13 cellular contexts compared by ENCODE assay signal in the genomic region with DNA sequence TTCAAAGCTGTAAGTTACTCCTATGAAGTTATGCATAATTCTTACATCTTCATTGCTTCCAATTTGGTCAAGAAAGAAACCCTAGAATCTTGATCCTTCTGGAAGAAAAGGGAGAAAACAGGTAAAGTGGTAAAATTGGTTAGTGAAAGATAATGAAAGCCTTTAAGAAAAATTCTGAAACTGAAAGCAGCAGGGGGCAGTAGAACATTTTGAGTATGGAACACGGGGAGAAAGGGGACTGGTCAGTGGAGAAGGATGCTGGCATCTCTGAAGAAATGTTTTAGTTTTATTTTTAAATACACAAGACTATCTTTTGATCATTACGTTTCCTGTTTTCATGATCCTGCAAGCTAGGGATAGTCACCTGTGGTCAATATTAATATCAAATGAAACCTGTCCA. TPM values are rescaled to one million over a fixed set of nuclear protein-coding genes. Genes with fewer than 3 reads are reported as not detected.
DNase-seq lines count a peak whose midpoint lies in the region; ATAC-seq and TF ChIP-seq lines count a peak whose summit lies in the region.
"Had no signal": no experiment of that assay in that cellular context is flagged by ENCODE, and none has a peak within 500 bp of the region (broad histone marks: within the 10 kb centered on the region; RNA-seq: fewer than 3 reads in every experiment).

No MANE protein-coding gene starts in this region.

- H3K4me1 ChIP-seq in effector memory CD4-positive, alpha-beta T cell (ENCODE audit: control insufficient read depth, insufficient read depth, low read length, poor library complexity, severe bottlenecking) = no peaks in the 10 kb centered on the region
- H3K4me1 ChIP-seq: heart right ventricle, vagina had no signal

- TF ChIP-seq CTCF in brain (conservative IDR thresholded peaks at IDR 0.05) = peak; percentile 16 to 40

- H3K27me3 Mint-ChIP-seq in brain = peaks cover 6% of the 10 kb centered on the region

- no peaks in the 10 kb centered on the region for H3K9me3 ChIP-seq in effector memory CD4-positive, alpha-beta T cell (ENCODE audit: control insufficient read depth, low read length)
- H3K9me3 ChIP-seq: heart right ventricle, neutrophil, vagina had no signal

- H3K27ac ChIP-seq in effector memory CD4-positive, alpha-beta T cell (ENCODE audit: insufficient read depth, low read length, poor library complexity, severe bottlenecking) = no peak overlapping the region
- H3K27ac ChIP-seq: heart right ventricle, neutrophil, vagina had no signal

- no peak for ATAC-seq in GM21619 (IDR thresholded peaks at IDR 0.05; ENCODE audit: unreplicated experiment)
- ATAC-seq in HG02840 (IDR thresholded peaks at IDR 0.05; ENCODE audit: low FRiP score, unreplicated experiment) = no peak
- no peak for ATAC-seq in HG03025 (IDR thresholded peaks at IDR 0.05; ENCODE audit: low FRiP score, unreplicated experiment)
- ATAC-seq: heart right ventricle had no signal

- H3K36me3 ChIP-seq in effector memory CD4-positive, alpha-beta T cell (ENCODE audit: control insufficient read depth, insufficient read depth, low read length) = no peaks in the 10 kb centered on the region
- H3K36me3 ChIP-seq: heart right ventricle, neutrophil, vagina had no signal

- H3K36me3 Mint-ChIP-seq in brain = no peaks in the 10 kb centered on the region

- H3K4me3 ChIP-seq in effector memory CD4-positive, alpha-beta T cell (ENCODE audit: insufficient read depth, low read depth, low read length, poor library complexity, severe bottlenecking) = no peak overlapping the region
- H3K4me3 ChIP-seq: heart right ventricle, vagina had no signal

- DNase-seq in DMS53 treated with DMSO at 0.1 percent for 48 hours (lab: John Stamatoyannopoulos, UW; ENCODE audit: unreplicated experiment) (peak; percentile 7), NCI-H146 (lab: John Stamatoyannopoulos, UW) (peak; percentile 49), myocyte (ENCODE audit: low read depth) (peak; percentile 4)
- no peak for DNase-seq in effector memory CD4-positive, alpha-beta T cell
- DNase-seq: activated CD4-positive, CD25-positive, alpha-beta regulatory T cell; heart right ventricle; NCI-H524 treated with DMSO at 0.1 percent for 48 hours had no signal

- no peaks in the 10 kb centered on the region for H3K9me3 Mint-ChIP-seq in brain

- peaks cover 5% of the 10 kb centered on the region for H3K4me1 Mint-ChIP-seq in brain

- no peak overlapping the region for H3K4me3 Mint-ChIP-seq in brain

- H3K27ac Mint-ChIP-seq in brain = no peak overlapping the region

- H3K27me3 ChIP-seq in effector memory CD4-positive, alpha-beta T cell (replicated peaks; ENCODE audit: control insufficient read depth, insufficient read depth, low read length, poor library complexity, severe bottlenecking) = no peaks in the 10 kb centered on the region
- H3K27me3 ChIP-seq: heart right ventricle, neutrophil, vagina had no signal

RNA-seq across cellular contexts. Expression of a gene that starts 54.3 kb away (rescaled TPM):
- polyA plus RNA-seq in brain (ENCODE audit: insufficient read depth, low read depth, low replicate concordance) = 20.1 TPM
- 3.1 and 3.4 TPM in 2 replicates for total RNA-seq in myocyte
- 1.5 TPM for polyA plus RNA-seq in myocyte (2012)

Comparison
In these comparisons a context has a peak if more than half of its experiments do, and no peak if none do; other contexts are left out.
1. DNase-seq: peak in DMS53 treated with DMSO at 0.1 percent for 48 hours (single experiment), NCI-H146 (single experiment) and myocyte (single experiment); none in effector memory CD4-positive, alpha-beta T cell (0 of 3).